8 cellular contexts compared by ENCODE assay signal in genomic region chr6:159941286-159942113, GRCh38. TPM values are rescaled to one million over a fixed set of nuclear protein-coding genes. Genes with fewer than 3 reads are reported as not detected.
DNase-seq lines count a peak whose midpoint lies in the region; ATAC-seq, FAIRE-seq and TF ChIP-seq lines count a peak whose summit lies in the region.

No MANE protein-coding gene starts in this region.

- no peaks in the 10 kb centered on the region for H3K27me3 ChIP-seq in transverse colon

- intact Hi-C loops in transverse colon (cut with DNase I; ENCODE audit: low total_unique reads), result no loop called here

- no peak overlapping the region for H3K27ac ChIP-seq in transverse colon

- H3K36me3 ChIP-seq in transverse colon, result no peaks in the 10 kb centered on the region

- no peak overlapping the region for H3K4me3 ChIP-seq in transverse colon

- no peak for FAIRE-seq in H54 (lab: Jason Lieb, UNC)

- TF ChIP-seq EP300 in transverse colon (IDR thresholded peaks at IDR 0.05; ENCODE audit: low read depth), result no peak

- DNase-seq in Caki2 (ENCODE audit: low read depth), result peak; percentile 31
- DNase-seq in NOMO-1 treated with dmso at 0.1 percent for 144 hours (lab: John Stamatoyannopoulos, UW; ENCODE audit: unreplicated experiment), result peak; percentile 12
- peak; percentile 54 for DNase-seq in astrocyte of the hippocampus (ENCODE audit: low read depth, low spot score)
- DNase-seq in kidney glomerular epithelial cell (lab: John Stamatoyannopoulos, UW), result peak; percentile 61
- DNase-seq in transverse colon, result no peak
- no peak for DNase-seq in H54 (ENCODE audit: insufficient read length, low spot score)

- no peak for TF ChIP-seq POLR2A in transverse colon (IDR thresholded peaks at IDR 0.05)
- no peak for TF ChIP-seq POLR2A in H54 (IDR thresholded peaks at IDR 0.05; ENCODE audit: low read depth, low read length)

- no peaks in the 10 kb centered on the region for H3K4me1 ChIP-seq in transverse colon

- peaks cover 5 to 7% of the 10 kb centered on the region in 2 donors for H3K9me3 ChIP-seq in transverse colon

- TF ChIP-seq CTCF in transverse colon (IDR thresholded peaks at IDR 0.05), result peak in 4 of 5 experiments; percentile 18 to 30 (median 25)

- WGBS in transverse colon (ENCODE audit: low coverage in 1 of 2), 2 donors, result 50 to 68% methylated on average over 2 to 11 of the region's 11 CpGs

- in situ Hi-C loops in Caki2 (cut with HindIII; ENCODE audit: low pct_unique_long_range_greater_than_20kb, low sequenced_read_pairs) (no loop called here), transverse colon (cut with MboI; ENCODE audit: low pct_ligation_motif_present in 1 of 4, low pct_unique_long_range_greater_than_20kb in 1 of 4, low sequenced_read_pairs in 3 of 4) (loop anchor here in 1 of 4 donors (25.0 kb wide), 1 partner anchor 779 kb away; the partner anchor contains the start of gene FNDC1)

- ATAC-seq in GM18868 (IDR thresholded peaks at IDR 0.05; ENCODE audit: unreplicated experiment), result peak; percentile 97
- ATAC-seq in HG03095 (IDR thresholded peaks at IDR 0.05; ENCODE audit: unreplicated experiment), result peak; percentile 79

RNA-seq across cellular contexts. Expression of gene IGF2R, which starts 27.4 kb away (rescaled TPM):
- 42.8 and 58.9 TPM in 2 replicates for total RNA-seq in Caki2 (2014; rRNA removed; shearing (Covaris generic); ENCODE audit: low replicate concordance)
- 100 to 1,000 TPM in 1 of 4 donors, 10 to 100 TPM in 3; 48.8 to 106 (median 92.3) TPM for total RNA-seq in transverse colon

RNA-seq across cellular contexts. Expression of gene MAS1, which starts 50.7 kb away (rescaled TPM):
- not detected in 2 replicates for total RNA-seq in Caki2 (2014; rRNA removed; shearing (Covaris generic); ENCODE audit: low replicate concordance)
- not detected for total RNA-seq in transverse colon

Comparison
In these comparisons a context has a peak if more than half of its experiments do, and no peak if none do; other contexts are left out.
1. DNase-seq: peak in Caki2 (single experiment), NOMO-1 treated with dmso at 0.1 percent for 144 hours (single experiment), astrocyte of the hippocampus (single experiment) and kidney glomerular epithelial cell (single experiment); none in transverse colon (single experiment) and H54 (single experiment).